8 cellular contexts compared by ENCODE assay signal in the genomic region with DNA sequence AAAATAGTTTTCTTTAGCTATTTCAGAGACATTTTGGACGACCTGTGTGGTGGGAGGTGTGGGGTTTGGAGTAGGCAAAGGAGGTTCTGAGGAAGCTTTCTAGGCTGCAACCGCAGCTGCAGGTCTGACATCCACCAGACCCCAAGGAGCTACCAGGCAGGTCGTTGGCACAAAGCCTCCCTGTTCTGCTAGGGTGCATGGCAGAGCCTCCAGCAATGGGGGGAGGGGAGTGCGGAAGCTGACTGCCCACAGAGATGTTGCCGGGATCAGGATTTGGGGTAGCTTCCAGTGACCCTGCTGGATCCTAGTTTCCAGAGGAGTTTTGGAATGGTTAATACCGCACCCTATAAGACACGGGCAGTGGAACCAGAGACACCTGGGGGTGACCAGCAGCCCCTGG. TPM values are rescaled to one million over a fixed set of nuclear protein-coding genes. Genes with fewer than 3 reads are reported as not detected.
DNase-seq lines count a peak whose midpoint lies in the region; ATAC-seq and TF ChIP-seq lines count a peak whose summit lies in the region.

No MANE protein-coding gene starts in this region.

- H3K4me1 Mint-ChIP-seq in naive thymus-derived CD4-positive, alpha-beta T cell = peaks cover 11 to 34% (median 17%) of the 10 kb centered on the region in 7 donors

- DNase-seq in BJ (ENCODE audit: low read depth) (no peak), LNCaP clone FGC (ENCODE audit: low read depth) (no peak), posterior vena cava (ENCODE audit: low spot score) (no peak), C1 segment of cervical spinal cord (lab: John Stamatoyannopoulos, UW) (no peak)
- DNase-seq in naive thymus-derived CD4-positive, alpha-beta T cell = no peak

- peaks cover 2 to 11% (median 6%) of the 10 kb centered on the region in 5 donors for H3K36me3 Mint-ChIP-seq in naive thymus-derived CD4-positive, alpha-beta T cell

- H3K27ac Mint-ChIP-seq in naive thymus-derived CD4-positive, alpha-beta T cell = peak overlapping the region in 2 of 9 donors; percentile 46 to 77

- peaks cover 16 to 53% (median 18%) of the 10 kb centered on the region in 5 donors for H3K27me3 Mint-ChIP-seq in naive thymus-derived CD4-positive, alpha-beta T cell

- peaks cover 0 to 1% (median 0%) of the 10 kb centered on the region in 11 donors for H3K9me3 Mint-ChIP-seq in naive thymus-derived CD4-positive, alpha-beta T cell

- intact Hi-C loops in naive thymus-derived CD4-positive, alpha-beta T cell (cut with micrococcal nuclease) = no loop called here
- intact Hi-C loops in posterior vena cava (cut with DNase I) = no loop called here

- TF ChIP-seq CTCF in BJ (IDR thresholded peaks at IDR 0.05; ENCODE audit: insufficient read depth, low read depth, low read length) (no peak), LNCaP clone FGC (IDR thresholded peaks at IDR 0.05; ENCODE audit: control insufficient read depth, extremely low read depth, insufficient read depth) (no peak)

- H3K4me3 Mint-ChIP-seq in naive thymus-derived CD4-positive, alpha-beta T cell = peak overlapping the region; percentile 72 to 88 (median 86)

- peak overlapping the region; percentile 67 for H3K4me3 ChIP-seq in BJ (ENCODE audit: low read depth, low read length)
- peak overlapping the region; percentile 68 for H3K4me3 ChIP-seq in LNCaP clone FGC (ENCODE audit: low read depth, low read length)
- peak overlapping the region; percentile 33 for H3K4me3 ChIP-seq in ectodermal cell (ENCODE audit: insufficient read depth, low read depth, low read length)
- H3K4me3 ChIP-seq in naive thymus-derived CD4-positive, alpha-beta T cell (ENCODE audit: low read length) = peak overlapping the region; percentile 43

- H3K27ac ChIP-seq in ectodermal cell (ENCODE audit: insufficient read depth, low read depth, low read length, poor library complexity, severe bottlenecking) = no peak overlapping the region
- no peak overlapping the region for H3K27ac ChIP-seq in naive thymus-derived CD4-positive, alpha-beta T cell (ENCODE audit: low read depth, low read length)

- no peaks in the 10 kb centered on the region for H3K36me3 ChIP-seq in BJ (ENCODE audit: control insufficient read depth, insufficient read depth, low read length)
- H3K36me3 ChIP-seq in ectodermal cell (ENCODE audit: control insufficient read depth, insufficient read depth, low read length) = no peaks in the 10 kb centered on the region
- H3K36me3 ChIP-seq in naive thymus-derived CD4-positive, alpha-beta T cell (ENCODE audit: control insufficient read depth in 2 of 3, insufficient read depth in 3 of 3, low read length in 3 of 3) = no peaks in the 10 kb centered on the region

- H3K9me3 ChIP-seq in ectodermal cell (ENCODE audit: control insufficient read depth, low read length) = no peaks in the 10 kb centered on the region
- no peaks in the 10 kb centered on the region for H3K9me3 ChIP-seq in naive thymus-derived CD4-positive, alpha-beta T cell (ENCODE audit: control insufficient read depth in 2 of 3, low read length in 3 of 3)

- H3K4me1 ChIP-seq in ectodermal cell (ENCODE audit: control insufficient read depth, insufficient read depth, low read length) = peaks cover 17% of the 10 kb centered on the region
- H3K4me1 ChIP-seq in naive thymus-derived CD4-positive, alpha-beta T cell (ENCODE audit: control insufficient read depth in 2 of 2, insufficient read depth in 2 of 2, low read length in 2 of 2) = peaks cover 4 to 12% of the 10 kb centered on the region in 2 donors

- ATAC-seq in naive thymus-derived CD4-positive, alpha-beta T cell = no peak
- no peak for ATAC-seq in HG02588 (IDR thresholded peaks at IDR 0.05; ENCODE audit: unreplicated experiment)
- no peak for ATAC-seq in HG03460 (IDR thresholded peaks at IDR 0.05; ENCODE audit: unreplicated experiment)

- POLR2A ChIA-PET in BJ (lab: Charles Lee) = no interaction called here
- POLR2A ChIA-PET in naive thymus-derived CD4-positive, alpha-beta T cell (lab: Charles Lee) = interaction anchor here (1.1 kb wide), 1 partner anchor 148 kb away, joined by 3 read pairs; no protein-coding TSS in a partner anchor

- 3 to 4% methylated on average over 7 of the region's 7 CpGs for WGBS in ectodermal cell, 2 experiments

- H3K27me3 ChIP-seq in BJ (ENCODE audit: control insufficient read depth, insufficient read depth, low read length) (no peaks in the 10 kb centered on the region; the same call in 1 of the 2 replicates), ectodermal cell (ENCODE audit: control insufficient read depth, insufficient read depth, low read length, poor library complexity, severe bottlenecking) (peaks cover 60% of the 10 kb centered on the region)
- H3K27me3 ChIP-seq in naive thymus-derived CD4-positive, alpha-beta T cell (ENCODE audit: control insufficient read depth in 2 of 2, insufficient read depth in 2 of 2, low read length in 2 of 2) = peaks cover 0 to 10% of the 10 kb centered on the region in 2 donors

- CTCF ChIA-PET in BJ (lab: Yijun Ruan, JAX) = interaction anchor here (0.8 to 1.6 kb wide), 3 partner anchors 8 to 158 kb away, joined by 3 to 7 read pairs (median 4); no protein-coding TSS in a partner anchor
- CTCF ChIA-PET in naive thymus-derived CD4-positive, alpha-beta T cell (lab: Charles Lee) = no interaction called here

RNA-seq across cellular contexts. Expression of a gene that starts 58.4 kb away (rescaled TPM):
- polyA plus RNA-seq in BJ (2011; rRNA removed) = 4.1 and 4.8 TPM in 2 replicates
- polyA minus RNA-seq in BJ (2011; rRNA and poly(A)+ RNA removed) = 4.2 and 4.5 TPM in 2 replicates
- polyA plus RNA-seq in ectodermal cell (2013, experiment 1 of 4) = 4.6 TPM
- polyA plus RNA-seq in ectodermal cell (2013, experiment 2 of 4) = 3.2 TPM
- polyA plus RNA-seq in ectodermal cell (2013, experiment 3 of 4) = 4.0 TPM
- polyA plus RNA-seq in ectodermal cell (2013, experiment 4 of 4) = 2.6 TPM
- 10 to 100 TPM in 3 of 5 experiments, 1 to 10 TPM in 1, under 1 TPM in 1; 0.54 to 95.6 (median 20.8) TPM for total RNA-seq in naive thymus-derived CD4-positive, alpha-beta T cell
- 1 to 10 TPM; 2.3 to 2.6 TPM for polyA plus RNA-seq in naive thymus-derived CD4-positive, alpha-beta T cell
- total RNA-seq in posterior vena cava = 1 to 10 TPM; 3.6 to 6.0 TPM
